ENCODE assay signal across 9 cellular contexts in genomic region chr7:75892634-75893272, GRCh38. TPM values are rescaled to one million over a fixed set of nuclear protein-coding genes. Genes with fewer than 3 reads are reported as not detected.
DNase-seq lines count a peak whose midpoint lies in the region; ATAC-seq and TF ChIP-seq lines count a peak whose summit lies in the region.
"Had no signal": no experiment of that assay in that cellular context is flagged by ENCODE, and none has a peak within 500 bp of the region (broad histone marks: within the 10 kb centered on the region; RNA-seq: fewer than 3 reads in every experiment).

No MANE protein-coding gene starts in this region.

- TF ChIP-seq POLR2A in prostate gland (IDR thresholded peaks at IDR 0.05), result no peak

- intact Hi-C loops in prostate gland (cut with DNase I), result no loop called here

- ATAC-seq in HG03571 (IDR thresholded peaks at IDR 0.05; ENCODE audit: unreplicated experiment) (no peak), GM21360 (IDR thresholded peaks at IDR 0.05; ENCODE audit: unreplicated experiment) (no peak)

- DNase-seq in GM03348 (ENCODE audit: low spot score) (peak; percentile 59), OCI-M1 (lab: John Stamatoyannopoulos, UW) (peak; percentile 26), foreskin fibroblast (peak; percentile 54 to 81), prostate gland (ENCODE audit: low spot score) (peak; percentile 48), Kasumi-1 (lab: John Stamatoyannopoulos, UW) (no peak)
- no peak for DNase-seq in activated effector memory CD4-positive, alpha-beta T cell treated with anti-CD3 and anti-CD28 coated beads, Interleukin-2, amount 50 U/mL, for 16 hours
- DNase-seq: stimulated activated naive CD4-positive, alpha-beta T cell had no signal

- 32% methylated on average over 15 of the region's 15 CpGs for WGBS in prostate gland

- H3K9me3 ChIP-seq in prostate gland, result no peaks in the 10 kb centered on the region

- no peaks in the 10 kb centered on the region for H3K4me1 ChIP-seq in prostate gland (replicated peaks)

- TF ChIP-seq CTCF in foreskin fibroblast (IDR thresholded peaks at IDR 0.05; ENCODE audit: low read depth, low read length) (no peak), prostate gland (IDR thresholded peaks at IDR 0.05) (no peak)

- H3K27me3 ChIP-seq in prostate gland (replicated peaks; ENCODE audit: insufficient read depth), result no peaks in the 10 kb centered on the region

- peak overlapping the region; percentile 30 to 52 for H3K27ac ChIP-seq in prostate gland

- peaks cover 0 to 3% of the 10 kb centered on the region in 2 donors for H3K36me3 ChIP-seq in prostate gland

- no peak overlapping the region for H3K4me3 ChIP-seq in foreskin fibroblast (ENCODE audit: low read depth in 1 of 2, low read length in 2 of 2)
- H3K4me3 ChIP-seq in prostate gland, result no peak overlapping the region

RNA-seq across cellular contexts. Expression of gene RHBDD2, which starts 13.9 kb away (rescaled TPM):
- total RNA-seq in prostate gland, result 100 to 1,000 TPM; 101 to 130 TPM

RNA-seq across cellular contexts. Expression of gene POR, which starts 22.2 kb away (rescaled TPM):
- total RNA-seq in prostate gland, result 100 to 1,000 TPM in 1 of 2 donors, 10 to 100 TPM in 1; 88.0 to 136 TPM

Comparison
In these comparisons a context has a peak if more than half of its experiments do, and no peak if none do; other contexts are left out.
1. DNase-seq: peak in GM03348 (single experiment), OCI-M1 (single experiment), foreskin fibroblast (2 of 2) and prostate gland (single experiment); none in Kasumi-1 (0 of 2) and activated effector memory CD4-positive, alpha-beta T cell treated with anti-CD3 and anti-CD28 coated beads, Interleukin-2, amount 50 U/mL, for 16 hours (single experiment).